ENCODE assay signal across 20 cellular contexts in genomic region chr11:41486436-41486835, GRCh38. TPM values are rescaled to one million over a fixed set of nuclear protein-coding genes. Genes with fewer than 3 reads are reported as not detected.
"Had no signal": no experiment of that assay in that cellular context is flagged by ENCODE, and none has a peak within 500 bp of the region (broad histone marks: within the 10 kb centered on the region; RNA-seq: fewer than 3 reads in every experiment).

No MANE protein-coding gene starts in this region.

- H3K27me3 ChIP-seq: right atrium auricular region, tibial artery had no signal

- H3K27ac Mint-ChIP-seq: activated naive CD8-positive, alpha-beta T cell; endodermal cell; memory B cell; naive thymus-derived CD8-positive, alpha-beta T cell; progenitor cell of endocrine pancreas; stimulated activated naive B cell treated with anti-CD40 and anti-IgM and Interleukin-4, amounts not matched to agents 10 μg/mL and 1 μg/mL and 100 μg/mL, for 72 hours; T-helper 2 cell treated with Interferon-gamma antibody and Interleukin-4, amounts not matched to agents 5 μg/mL and 100 μg/mL, for 36 hours had no signal

- FAIRE-seq: kidney, urothelium cell line had no signal

- DNase-seq: activated CD4-positive, alpha-beta T cell treated with anti-CD3 and anti-CD28 coated beads, Interleukin-2, amount 50 U/mL, for 1 hour; activated CD8-positive, alpha-beta memory T cell treated with anti-CD3 and anti-CD28 coated beads for 24 hours; activated gamma-delta T cell treated with Interleukin-2 at 50 U/mL for 16 hours; endodermal cell; hippocampal formation; kidney; left ventricle myocardium inferior; naive thymus-derived CD8-positive, alpha-beta T cell; stimulated activated CD4-positive, alpha-beta T cell treated with anti-CD3 and anti-CD28 coated beads, Interleukin-15, amount 100 ng/mL, for 24 hours; stimulated activated CD4-positive, alpha-beta T cell treated with anti-CD3 and anti-CD28 coated beads, Interleukin-4, amount 100 ng/mL, for 1 hour; stimulated activated naive B cell treated with anti-CD40 and anti-IgM and Interleukin-4, amounts not matched to agents 10 μg/mL and 1 μg/mL and 100 μg/mL, for 72 hours; tibial artery had no signal

- H3K9me3 Mint-ChIP-seq: endodermal cell had no signal

- H3K27ac ChIP-seq: left ventricle myocardium inferior, right atrium auricular region, tibial artery had no signal

- H3K4me1 Mint-ChIP-seq: endodermal cell; memory B cell; naive thymus-derived CD8-positive, alpha-beta T cell; stimulated activated naive B cell treated with anti-CD40 and anti-IgM and Interleukin-4, amounts not matched to agents 10 μg/mL and 1 μg/mL and 100 μg/mL, for 72 hours had no signal

- H3K27me3 Mint-ChIP-seq: activated naive CD8-positive, alpha-beta T cell; memory B cell; naive thymus-derived CD8-positive, alpha-beta T cell; progenitor cell of endocrine pancreas; stimulated activated naive B cell treated with anti-CD40 and anti-IgM and Interleukin-4, amounts not matched to agents 10 μg/mL and 1 μg/mL and 100 μg/mL, for 72 hours had no signal

- H3K4me3 ChIP-seq: left ventricle myocardium inferior, right atrium auricular region, tibial artery had no signal

- H3K36me3 Mint-ChIP-seq: activated naive CD8-positive, alpha-beta T cell; memory B cell; stimulated activated naive B cell treated with anti-CD40 and anti-IgM and Interleukin-4, amounts not matched to agents 10 μg/mL and 1 μg/mL and 100 μg/mL, for 72 hours had no signal

- H3K9me3 ChIP-seq: left ventricle myocardium inferior, right atrium auricular region, tibial artery had no signal

- ATAC-seq: activated CD4-positive, CD25-positive, alpha-beta regulatory T cell treated with anti-CD3 and anti-CD28 coated beads, Interleukin-2, amount 50 U/mL, for 24 hours; naive thymus-derived CD8-positive, alpha-beta T cell; stimulated activated naive B cell treated with anti-CD40 and anti-IgM and Interleukin-4, amounts not matched to agents 10 μg/mL and 1 μg/mL and 100 μg/mL, for 72 hours had no signal

- H3K4me1 ChIP-seq: left ventricle myocardium inferior, right atrium auricular region, tibial artery had no signal

- H3K4me3 Mint-ChIP-seq: activated naive CD8-positive, alpha-beta T cell; endodermal cell; memory B cell; naive thymus-derived CD8-positive, alpha-beta T cell; stimulated activated naive B cell treated with anti-CD40 and anti-IgM and Interleukin-4, amounts not matched to agents 10 μg/mL and 1 μg/mL and 100 μg/mL, for 72 hours; T-helper 2 cell treated with Interferon-gamma antibody and Interleukin-4, amounts not matched to agents 5 μg/mL and 100 μg/mL, for 36 hours had no signal

- H3K36me3 ChIP-seq: left ventricle myocardium inferior, right atrium auricular region, tibial artery had no signal

RNA-seq across cellular contexts. Expression of gene LRRC4C, which starts 27.0 kb away (rescaled TPM):
- total RNA-seq: dermis microvascular lymphatic vessel endothelial cell; naive thymus-derived CD8-positive, alpha-beta T cell had no signal
